9 cellular contexts compared by ENCODE assay signal in genomic region chr5:172931001-172931536, GRCh38. TPM values are rescaled to one million over a fixed set of nuclear protein-coding genes. Genes with fewer than 3 reads are reported as not detected.
DNase-seq lines count a peak whose midpoint lies in the region; ATAC-seq and TF ChIP-seq lines count a peak whose summit lies in the region.
"Had no signal": no experiment of that assay in that cellular context is flagged by ENCODE, and none has a peak within 500 bp of the region (broad histone marks: within the 10 kb centered on the region; RNA-seq: fewer than 3 reads in every experiment).

No MANE protein-coding gene starts in this region.

- intact Hi-C loops in activated T-helper 1 cell treated with anti-CD3 and anti-CD28 coated beads, Interleukin-12 subunit alpha, Interleukin-12 subunit beta, Interleukin-2, Interleukin-4 antibody, amounts not matched to agents 30 ng/mL and 10 ng/mL and 1 ng/mL, durations not matched to agents 14 hours and 24 hours and 36 hours (cut with micrococcal nuclease), result loop anchor here (10.0 kb wide), 1 partner anchor 466 kb away; no protein-coding TSS in a partner anchor

- H3K9me3 Mint-ChIP-seq in activated naive CD8-positive, alpha-beta T cell treated with anti-CD3 and anti-CD28 coated beads, Interleukin-2, amount 50 U/mL, for 24 hours, result no peaks in the 10 kb centered on the region
- no peaks in the 10 kb centered on the region for H3K9me3 Mint-ChIP-seq in activated naive CD8-positive, alpha-beta T cell treated with anti-CD3 and anti-CD28 coated beads for 36 hours
- H3K9me3 Mint-ChIP-seq in activated T-helper 1 cell treated with anti-CD3 and anti-CD28 coated beads, Interleukin-12 subunit alpha, Interleukin-12 subunit beta, Interleukin-2, Interleukin-4 antibody, amounts not matched to agents 30 ng/mL and 10 ng/mL and 1 ng/mL, durations not matched to agents 14 hours and 24 hours and 36 hours, result no peaks in the 10 kb centered on the region

- TF ChIP-seq CTCF in cardiac fibroblast (IDR thresholded peaks at IDR 0.05; ENCODE audit: low read depth, low read length), result no peak

- peaks cover 2% of the 10 kb centered on the region for H3K36me3 Mint-ChIP-seq in activated naive CD8-positive, alpha-beta T cell treated with anti-CD3 and anti-CD28 coated beads, Interleukin-2, amount 50 U/mL, for 24 hours (ENCODE audit: low read depth)
- H3K36me3 Mint-ChIP-seq in activated naive CD8-positive, alpha-beta T cell treated with anti-CD3 and anti-CD28 coated beads for 36 hours, result peaks cover 1% of the 10 kb centered on the region
- H3K36me3 Mint-ChIP-seq in activated T-helper 1 cell treated with anti-CD3 and anti-CD28 coated beads, Interleukin-12 subunit alpha, Interleukin-12 subunit beta, Interleukin-2, Interleukin-4 antibody, amounts not matched to agents 30 ng/mL and 10 ng/mL and 1 ng/mL, durations not matched to agents 14 hours and 24 hours and 36 hours (ENCODE audit: low read depth), result peaks cover 7% of the 10 kb centered on the region

- no peak overlapping the region for H3K4me3 ChIP-seq in cardiac fibroblast (replicated peaks in 1 of 2; ENCODE audit: low read depth in 2 of 2, low read length in 2 of 2)

- no peak overlapping the region for H3K27ac Mint-ChIP-seq in activated naive CD8-positive, alpha-beta T cell treated with anti-CD3 and anti-CD28 coated beads, Interleukin-2, amount 50 U/mL, for 24 hours
- H3K27ac Mint-ChIP-seq in activated naive CD8-positive, alpha-beta T cell treated with anti-CD3 and anti-CD28 coated beads for 36 hours, result no peak overlapping the region
- H3K27ac Mint-ChIP-seq in activated T-helper 1 cell treated with anti-CD3 and anti-CD28 coated beads, Interleukin-12 subunit alpha, Interleukin-12 subunit beta, Interleukin-2, Interleukin-4 antibody, amounts not matched to agents 30 ng/mL and 10 ng/mL and 1 ng/mL, durations not matched to agents 14 hours and 24 hours and 36 hours, result no peak overlapping the region

- no peak for DNase-seq in activated naive CD8-positive, alpha-beta T cell treated with anti-CD3 and anti-CD28 coated beads, Interleukin-2, amount 50 U/mL, for 24 hours
- no peak for DNase-seq in activated naive CD8-positive, alpha-beta T cell treated with anti-CD3 and anti-CD28 coated beads for 36 hours
- DNase-seq in cardiac fibroblast (ENCODE audit: low read depth in 2 of 2) (peak; percentile 86 to 96), medulla oblongata (ENCODE audit: extremely low spot score) (peak; percentile 8), NCI-H2171 treated with DMSO at 0.1 percent for 48 hours (lab: John Stamatoyannopoulos, UW) (no peak), NCI-H187 treated with DMSO at 0.1 percent for 48 hours (lab: John Stamatoyannopoulos, UW) (no peak), anterior cingulate cortex (lab: John Stamatoyannopoulos, UW) (no peak)
- no peak for DNase-seq in activated T-helper 1 cell treated with anti-CD3 and anti-CD28 coated beads, Interleukin-12 subunit alpha, Interleukin-12 subunit beta, Interleukin-2, Interleukin-4 antibody, amounts not matched to agents 30 ng/mL and 10 ng/mL and 1 ng/mL, durations not matched to agents 14 hours and 24 hours and 36 hours (ENCODE audit: low spot score)
- DNase-seq: T-helper 9 cell had no signal

- H3K27me3 Mint-ChIP-seq in activated naive CD8-positive, alpha-beta T cell treated with anti-CD3 and anti-CD28 coated beads, Interleukin-2, amount 50 U/mL, for 24 hours, result no peaks in the 10 kb centered on the region
- no peaks in the 10 kb centered on the region for H3K27me3 Mint-ChIP-seq in activated naive CD8-positive, alpha-beta T cell treated with anti-CD3 and anti-CD28 coated beads for 36 hours
- no peaks in the 10 kb centered on the region for H3K27me3 Mint-ChIP-seq in activated T-helper 1 cell treated with anti-CD3 and anti-CD28 coated beads, Interleukin-12 subunit alpha, Interleukin-12 subunit beta, Interleukin-2, Interleukin-4 antibody, amounts not matched to agents 30 ng/mL and 10 ng/mL and 1 ng/mL, durations not matched to agents 14 hours and 24 hours and 36 hours (ENCODE audit: insufficient read depth)

- H3K4me3 Mint-ChIP-seq in activated naive CD8-positive, alpha-beta T cell treated with anti-CD3 and anti-CD28 coated beads, Interleukin-2, amount 50 U/mL, for 24 hours, result no peak overlapping the region
- no peak overlapping the region for H3K4me3 Mint-ChIP-seq in activated naive CD8-positive, alpha-beta T cell treated with anti-CD3 and anti-CD28 coated beads for 36 hours
- H3K4me3 Mint-ChIP-seq in activated T-helper 1 cell treated with anti-CD3 and anti-CD28 coated beads, Interleukin-12 subunit alpha, Interleukin-12 subunit beta, Interleukin-2, Interleukin-4 antibody, amounts not matched to agents 30 ng/mL and 10 ng/mL and 1 ng/mL, durations not matched to agents 14 hours and 24 hours and 36 hours, result no peak overlapping the region

- peak; percentile 20 for ATAC-seq in activated naive CD8-positive, alpha-beta T cell treated with anti-CD3 and anti-CD28 coated beads, Interleukin-2, amount 50 U/mL, for 24 hours

- peaks cover 4% of the 10 kb centered on the region for H3K4me1 Mint-ChIP-seq in activated naive CD8-positive, alpha-beta T cell treated with anti-CD3 and anti-CD28 coated beads, Interleukin-2, amount 50 U/mL, for 24 hours
- peaks cover 4% of the 10 kb centered on the region for H3K4me1 Mint-ChIP-seq in activated naive CD8-positive, alpha-beta T cell treated with anti-CD3 and anti-CD28 coated beads for 36 hours
- peaks cover 8% of the 10 kb centered on the region for H3K4me1 Mint-ChIP-seq in activated T-helper 1 cell treated with anti-CD3 and anti-CD28 coated beads, Interleukin-12 subunit alpha, Interleukin-12 subunit beta, Interleukin-2, Interleukin-4 antibody, amounts not matched to agents 30 ng/mL and 10 ng/mL and 1 ng/mL, durations not matched to agents 14 hours and 24 hours and 36 hours (ENCODE audit: low read depth)

RNA-seq across cellular contexts. Expression of gene RPL26L1, which starts 28.2 kb away (rescaled TPM):
- total RNA-seq in activated naive CD8-positive, alpha-beta T cell treated with anti-CD3 and anti-CD28 coated beads for 36 hours, result 100 to 1,000 TPM in 1 of 2 experiments, 10 to 100 TPM in 1; 96.4 to 101 TPM
- 69.0 and 70.9 TPM in 2 replicates for total RNA-seq in activated T-helper 1 cell treated with anti-CD3 and anti-CD28 coated beads, Interleukin-12 subunit alpha, Interleukin-12 subunit beta, Interleukin-2, Interleukin-4 antibody, amounts not matched to agents 30 ng/mL and 10 ng/mL and 1 ng/mL, durations not matched to agents 14 hours and 24 hours and 36 hours

RNA-seq across cellular contexts. Expression of gene ATP6V0E1, which starts 52.5 kb away (rescaled TPM):
- 100 to 1,000 TPM; 118 to 121 TPM for total RNA-seq in activated naive CD8-positive, alpha-beta T cell treated with anti-CD3 and anti-CD28 coated beads for 36 hours
- total RNA-seq in activated T-helper 1 cell treated with anti-CD3 and anti-CD28 coated beads, Interleukin-12 subunit alpha, Interleukin-12 subunit beta, Interleukin-2, Interleukin-4 antibody, amounts not matched to agents 30 ng/mL and 10 ng/mL and 1 ng/mL, durations not matched to agents 14 hours and 24 hours and 36 hours, result 149 TPM in 2 replicates

Comparison
In these comparisons a context has a peak if more than half of its experiments do, and no peak if none do; other contexts are left out.
1. DNase-seq: peak in cardiac fibroblast (2 of 2) and medulla oblongata (single experiment); none in activated naive CD8-positive, alpha-beta T cell treated with anti-CD3 and anti-CD28 coated beads, Interleukin-2, amount 50 U/mL, for 24 hours (single experiment), activated naive CD8-positive, alpha-beta T cell treated with anti-CD3 and anti-CD28 coated beads for 36 hours (single experiment), activated T-helper 1 cell treated with anti-CD3 and anti-CD28 coated beads, Interleukin-12 subunit alpha, Interleukin-12 subunit beta, Interleukin-2, Interleukin-4 antibody, amounts not matched to agents 30 ng/mL and 10 ng/mL and 1 ng/mL, durations not matched to agents 14 hours and 24 hours and 36 hours (single experiment), NCI-H2171 treated with DMSO at 0.1 percent for 48 hours (single experiment), NCI-H187 treated with DMSO at 0.1 percent for 48 hours (single experiment) and anterior cingulate cortex (0 of 58).